Comparison of ENCODE assay signal across 22 cellular contexts in genomic region chr12:43029971-43030370, GRCh38.
"Had no signal": no experiment of that assay in that cellular context is flagged by ENCODE, and none has a peak within 500 bp of the region (broad histone marks: within the 10 kb centered on the region; RNA-seq: fewer than 3 reads in every experiment).

No MANE protein-coding gene starts in this region.

- DNase-seq: activated CD4-positive, alpha-beta memory T cell treated with anti-CD3 and anti-CD28 coated beads, Interleukin-2, amount 10 ng/mL, durations not matched to agents 7 days and 5 days; activated CD4-positive, alpha-beta T cell treated with anti-CD3 and anti-CD28 coated beads, Interleukin-2, amount 10 ng/mL, durations not matched to agents 24 days and 14 days; activated effector memory CD4-positive, alpha-beta T cell treated with Interleukin-2 at 50 U/mL for 16 hours; activated naive CD4-positive, alpha-beta T cell treated with anti-CD3 and anti-CD28 coated beads for 36 hours; activated naive CD8-positive, alpha-beta T cell treated with anti-CD3 and anti-CD28 coated beads, Interleukin-2, amount 10 ng/mL, durations not matched to agents 7 days and 5 days; activated T-cell treated with anti-CD3 and anti-CD28 coated beads, Interleukin-2, amount 50 U/mL, for 72 hours; amygdala; cortex of kidney; foreskin melanocyte; immature natural killer cell; kidney glomerular epithelial cell; left ventricle myocardium inferior; mammary epithelial cell; midbrain; SW 1271; T-helper 17 cell had no signal

- H3K27ac Mint-ChIP-seq: activated CD4-positive, alpha-beta memory T cell treated with anti-CD3 and anti-CD28 coated beads, Interleukin-2, amount 10 ng/mL, durations not matched to agents 7 days and 5 days; activated CD4-positive, alpha-beta T cell treated with anti-CD3 and anti-CD28 coated beads, Interleukin-2, amount 10 ng/mL, durations not matched to agents 24 days and 14 days; activated naive CD4-positive, alpha-beta T cell treated with anti-CD3 and anti-CD28 coated beads for 36 hours; activated naive CD8-positive, alpha-beta T cell treated with anti-CD3 and anti-CD28 coated beads, Interleukin-2, amount 10 ng/mL, durations not matched to agents 7 days and 5 days; activated T-cell treated with anti-CD3 and anti-CD28 coated beads, Interleukin-2, amount 50 U/mL, for 72 hours; immature natural killer cell; natural killer cell treated with Interleukin-12 subunit alpha and Interleukin-12 subunit beta and Interleukin-15 and Interleukin-18, amount 100 ng/mL, for 72 hours; progenitor cell of endocrine pancreas; stimulated activated naive CD8-positive, alpha-beta T cell treated with anti-CD3 and anti-CD28 coated beads, Interleukin-15, Interleukin-2, amounts not matched to agents 100 ng/mL and 50 ng/mL, for 24 hours; T-helper 17 cell had no signal

- H3K36me3 ChIP-seq: left ventricle myocardium inferior, suprapubic skin, tibial nerve had no signal

- ATAC-seq: activated CD4-positive, CD25-positive, alpha-beta regulatory T cell treated with anti-CD3 and anti-CD28 coated beads, Interleukin-2, amount 50 U/mL, for 24 hours; activated T-cell treated with anti-CD3 and anti-CD28 coated beads, Interleukin-2, amount 50 U/mL, for 72 hours; natural killer cell treated with Interleukin-12 subunit alpha and Interleukin-12 subunit beta and Interleukin-15 and Interleukin-18, amount 100 ng/mL, for 72 hours; T-helper 17 cell had no signal

- H3K27me3 Mint-ChIP-seq: activated CD4-positive, alpha-beta memory T cell treated with anti-CD3 and anti-CD28 coated beads, Interleukin-2, amount 10 ng/mL, durations not matched to agents 7 days and 5 days; activated CD4-positive, alpha-beta T cell treated with anti-CD3 and anti-CD28 coated beads, Interleukin-2, amount 10 ng/mL, durations not matched to agents 24 days and 14 days; activated naive CD8-positive, alpha-beta T cell treated with anti-CD3 and anti-CD28 coated beads, Interleukin-2, amount 10 ng/mL, durations not matched to agents 7 days and 5 days; natural killer cell treated with Interleukin-12 subunit alpha and Interleukin-12 subunit beta and Interleukin-15 and Interleukin-18, amount 100 ng/mL, for 72 hours; progenitor cell of endocrine pancreas; stimulated activated naive CD8-positive, alpha-beta T cell treated with anti-CD3 and anti-CD28 coated beads, Interleukin-15, Interleukin-2, amounts not matched to agents 100 ng/mL and 50 ng/mL, for 24 hours; T-helper 17 cell had no signal

- H3K4me3 ChIP-seq: left ventricle myocardium inferior, suprapubic skin, tibial nerve had no signal

- H3K27ac ChIP-seq: left ventricle myocardium inferior, suprapubic skin, tibial nerve had no signal

- H3K36me3 Mint-ChIP-seq: activated naive CD8-positive, alpha-beta T cell treated with anti-CD3 and anti-CD28 coated beads, Interleukin-2, amount 10 ng/mL, durations not matched to agents 7 days and 5 days; immature natural killer cell had no signal

- H3K4me1 Mint-ChIP-seq: activated CD4-positive, alpha-beta memory T cell treated with anti-CD3 and anti-CD28 coated beads, Interleukin-2, amount 10 ng/mL, durations not matched to agents 7 days and 5 days; activated CD4-positive, alpha-beta T cell treated with anti-CD3 and anti-CD28 coated beads, Interleukin-2, amount 10 ng/mL, durations not matched to agents 24 days and 14 days; activated naive CD8-positive, alpha-beta T cell treated with anti-CD3 and anti-CD28 coated beads, Interleukin-2, amount 10 ng/mL, durations not matched to agents 7 days and 5 days; immature natural killer cell; T-helper 17 cell had no signal

- H3K27me3 ChIP-seq: suprapubic skin, tibial nerve had no signal

- H3K4me3 Mint-ChIP-seq: activated CD4-positive, alpha-beta memory T cell treated with anti-CD3 and anti-CD28 coated beads, Interleukin-2, amount 10 ng/mL, durations not matched to agents 7 days and 5 days; activated CD4-positive, alpha-beta T cell treated with anti-CD3 and anti-CD28 coated beads, Interleukin-2, amount 10 ng/mL, durations not matched to agents 24 days and 14 days; activated naive CD4-positive, alpha-beta T cell treated with anti-CD3 and anti-CD28 coated beads for 36 hours; activated naive CD8-positive, alpha-beta T cell treated with anti-CD3 and anti-CD28 coated beads, Interleukin-2, amount 10 ng/mL, durations not matched to agents 7 days and 5 days; activated T-cell treated with anti-CD3 and anti-CD28 coated beads, Interleukin-2, amount 50 U/mL, for 72 hours; immature natural killer cell; natural killer cell treated with Interleukin-12 subunit alpha and Interleukin-12 subunit beta and Interleukin-15 and Interleukin-18, amount 100 ng/mL, for 72 hours; stimulated activated naive CD8-positive, alpha-beta T cell treated with anti-CD3 and anti-CD28 coated beads, Interleukin-15, Interleukin-2, amounts not matched to agents 100 ng/mL and 50 ng/mL, for 24 hours; T-helper 17 cell had no signal
